27 cellular contexts compared by ENCODE assay signal in the genomic region with DNA sequence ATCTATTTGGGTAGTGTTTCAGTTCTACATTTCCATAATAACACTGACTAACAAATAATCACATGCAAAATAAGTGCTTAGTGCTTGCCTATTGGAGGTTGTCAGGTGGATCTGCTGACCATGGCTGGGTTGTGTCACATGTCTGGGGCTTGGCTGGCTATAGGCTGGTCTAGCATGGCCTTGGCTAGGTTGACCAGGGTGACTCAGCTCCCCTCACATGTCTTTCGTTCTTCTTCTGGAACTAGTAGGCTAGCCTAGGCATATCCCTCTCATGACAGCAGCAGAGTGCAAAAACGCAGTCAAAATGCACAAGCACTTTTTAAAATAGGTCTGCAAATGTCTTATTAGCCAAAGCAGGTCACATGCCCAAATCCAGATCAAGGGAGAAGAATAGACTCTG.
DNase-seq lines count a peak whose midpoint lies in the region; ATAC-seq and TF ChIP-seq lines count a peak whose summit lies in the region.
"Had no signal": no experiment of that assay in that cellular context is flagged by ENCODE, and none has a peak within 500 bp of the region (broad histone marks: within the 10 kb centered on the region; RNA-seq: fewer than 3 reads in every experiment).

No MANE protein-coding gene starts in this region.

- H3K27me3 ChIP-seq in trophoblast cell (ENCODE audit: insufficient read depth, low read length) (no peaks in the 10 kb centered on the region), WERI-Rb-1 (ENCODE audit: insufficient read depth, low read depth, severe bottlenecking) (no peaks in the 10 kb centered on the region)
- H3K27me3 ChIP-seq: gastroesophageal sphincter, upper lobe of left lung had no signal

- H3K18ac ChIP-seq in trophoblast cell (ENCODE audit: low read length), result no peak overlapping the region

- CTCF ChIA-PET in activated CD4-positive, alpha-beta T cell treated with anti-CD3 and anti-CD28 coated beads for 36 hours (lab: Charles Lee), result interaction anchor here (0.8 to 1.0 kb wide), 2 partner anchors 9 to 22 kb away, joined by 3 to 4 read pairs; no protein-coding TSS in a partner anchor

- intact Hi-C loops in activated CD4-positive, alpha-beta T cell treated with anti-CD3 and anti-CD28 coated beads for 36 hours (cut with DNase I, micrococcal nuclease), result no loop called here

- peaks cover 8% of the 10 kb centered on the region for H3K36me3 Mint-ChIP-seq in T-helper 2 cell treated with Interferon-gamma antibody and Interleukin-4, amounts not matched to agents 5 μg/mL and 100 μg/mL, for 36 hours (ENCODE audit: low read depth)
- no peaks in the 10 kb centered on the region for H3K36me3 Mint-ChIP-seq in activated CD4-positive, alpha-beta T cell treated with anti-CD3 and anti-CD28 coated beads for 36 hours (ENCODE audit: low read depth)
- H3K36me3 Mint-ChIP-seq: naive thymus-derived CD8-positive, alpha-beta T cell had no signal

- no peak for ATAC-seq in activated CD4-positive, alpha-beta T cell treated with anti-CD3 and anti-CD28 coated beads for 36 hours
- ATAC-seq: gastroesophageal sphincter; naive thymus-derived CD8-positive, alpha-beta T cell; Panc1 had no signal

- POLR2A ChIA-PET in activated CD4-positive, alpha-beta T cell treated with anti-CD3 and anti-CD28 coated beads for 36 hours (lab: Charles Lee), result no interaction called here

- no peak overlapping the region for H4K12ac ChIP-seq in trophoblast cell (ENCODE audit: low read depth, low read length)

- H2BK12ac ChIP-seq in trophoblast cell (ENCODE audit: low read length), result no peak overlapping the region

- H3K79me2 ChIP-seq in trophoblast cell (ENCODE audit: control insufficient read depth, insufficient read depth, low read length, poor library complexity), result no peaks in the 10 kb centered on the region

- H3K4me3 ChIP-seq in trophoblast cell (ENCODE audit: low read depth, low read length) (no peak overlapping the region), WERI-Rb-1 (ENCODE audit: low read depth, low read length) (no peak overlapping the region)
- H3K4me3 ChIP-seq: gastroesophageal sphincter, upper lobe of left lung had no signal

- no peak for TF ChIP-seq CTCF in WERI-Rb-1 (IDR thresholded peaks at IDR 0.05; ENCODE audit: low read depth, low read length)

- no peak overlapping the region for H2BK120ac ChIP-seq in trophoblast cell (ENCODE audit: insufficient read depth, low read length, poor library complexity)

- H3K14ac ChIP-seq in trophoblast cell (ENCODE audit: low read length), result no peak overlapping the region

- no peak overlapping the region for H3K23ac ChIP-seq in trophoblast cell (ENCODE audit: low read length)

- peak overlapping the region; percentile 26 for H3K27ac Mint-ChIP-seq in T-helper 2 cell treated with Interferon-gamma antibody and Interleukin-4, amounts not matched to agents 5 μg/mL and 100 μg/mL, for 36 hours
- no peak overlapping the region for H3K27ac Mint-ChIP-seq in activated CD4-positive, alpha-beta T cell treated with anti-CD3 and anti-CD28 coated beads for 36 hours
- H3K27ac Mint-ChIP-seq: dendritic cell treated with granulocyte-macrophage colony-stimulating factor and Interleukin-4, amounts not matched to agents 40 ng/mL and 50 ng/mL, for 4 days had no signal

- no peaks in the 10 kb centered on the region for H3K9me3 ChIP-seq in trophoblast cell (ENCODE audit: insufficient read depth, low read depth, low read length)
- no peaks in the 10 kb centered on the region for H3K9me3 ChIP-seq in WERI-Rb-1 (ENCODE audit: severe bottlenecking)
- H3K9me3 ChIP-seq: gastroesophageal sphincter, SK-N-SH, upper lobe of left lung had no signal

- H2BK5ac ChIP-seq in trophoblast cell (ENCODE audit: low read depth, low read length, poor library complexity), result no peak overlapping the region

- H2AK5ac ChIP-seq in trophoblast cell (ENCODE audit: low read length), result no peak overlapping the region

- H3K79me1 ChIP-seq in trophoblast cell (ENCODE audit: low read length), result no peaks in the 10 kb centered on the region

- no peak overlapping the region for H4K91ac ChIP-seq in trophoblast cell (ENCODE audit: low read depth, low read length)

- H4K8ac ChIP-seq in trophoblast cell (ENCODE audit: low read depth, low read length), result no peak overlapping the region

- H2AFZ ChIP-seq in trophoblast cell (ENCODE audit: insufficient read depth, low read length, poor library complexity), result no peak overlapping the region

- H3K9me3 Mint-ChIP-seq in T-helper 2 cell treated with Interferon-gamma antibody and Interleukin-4, amounts not matched to agents 5 μg/mL and 100 μg/mL, for 36 hours, result peaks cover 5% of the 10 kb centered on the region
- no peaks in the 10 kb centered on the region for H3K9me3 Mint-ChIP-seq in activated CD4-positive, alpha-beta T cell treated with anti-CD3 and anti-CD28 coated beads for 36 hours (ENCODE audit: low read depth)
- H3K9me3 Mint-ChIP-seq: dendritic cell treated with granulocyte-macrophage colony-stimulating factor and Interleukin-4, amounts not matched to agents 40 ng/mL and 50 ng/mL, for 4 days had no signal

- H3K9ac ChIP-seq in trophoblast cell (ENCODE audit: low read length), result no peak overlapping the region
- H3K9ac ChIP-seq: KMS-11, SK-N-SH had no signal

- no peaks in the 10 kb centered on the region for H3K4me1 ChIP-seq in trophoblast cell (ENCODE audit: control insufficient read depth in 1 of 2, insufficient read depth in 2 of 2, low read length in 2 of 2)
- H3K4me1 ChIP-seq: gastroesophageal sphincter, upper lobe of left lung had no signal

- H3K36me3 ChIP-seq in trophoblast cell (ENCODE audit: control insufficient read depth in 1 of 2, insufficient read depth in 2 of 2, low read length in 2 of 2) (no peaks in the 10 kb centered on the region), WERI-Rb-1 (no peaks in the 10 kb centered on the region)
- H3K36me3 ChIP-seq: gastroesophageal sphincter, upper lobe of left lung had no signal

- H3K4me1 Mint-ChIP-seq in T-helper 2 cell treated with Interferon-gamma antibody and Interleukin-4, amounts not matched to agents 5 μg/mL and 100 μg/mL, for 36 hours (ENCODE audit: low read depth), result peaks cover 33% of the 10 kb centered on the region
- H3K4me1 Mint-ChIP-seq in activated CD4-positive, alpha-beta T cell treated with anti-CD3 and anti-CD28 coated beads for 36 hours, result peaks cover 22% of the 10 kb centered on the region

- no CpG with 5 or more reads among the region's 2 CpGs for WGBS in trophoblast cell (ENCODE audit: extremely low coverage, insufficient coverage, insufficient read length)

- no peak overlapping the region for H3K4me3 Mint-ChIP-seq in T-helper 2 cell treated with Interferon-gamma antibody and Interleukin-4, amounts not matched to agents 5 μg/mL and 100 μg/mL, for 36 hours
- H3K4me3 Mint-ChIP-seq in activated CD4-positive, alpha-beta T cell treated with anti-CD3 and anti-CD28 coated beads for 36 hours, result no peak overlapping the region
- H3K4me3 Mint-ChIP-seq: dendritic cell treated with granulocyte-macrophage colony-stimulating factor and Interleukin-4, amounts not matched to agents 40 ng/mL and 50 ng/mL, for 4 days had no signal

- H3K4ac ChIP-seq in trophoblast cell (ENCODE audit: low read depth, low read length), result no peak overlapping the region

- no peaks in the 10 kb centered on the region for H3K27me3 Mint-ChIP-seq in T-helper 2 cell treated with Interferon-gamma antibody and Interleukin-4, amounts not matched to agents 5 μg/mL and 100 μg/mL, for 36 hours (ENCODE audit: low read depth)
- no peaks in the 10 kb centered on the region for H3K27me3 Mint-ChIP-seq in activated CD4-positive, alpha-beta T cell treated with anti-CD3 and anti-CD28 coated beads for 36 hours
- H3K27me3 Mint-ChIP-seq: dendritic cell treated with granulocyte-macrophage colony-stimulating factor and Interleukin-4, amounts not matched to agents 40 ng/mL and 50 ng/mL, for 4 days; naive thymus-derived CD8-positive, alpha-beta T cell had no signal

- no peak overlapping the region for H3K4me2 ChIP-seq in trophoblast cell (ENCODE audit: low read length)
- H3K4me2 ChIP-seq: KMS-11, SK-N-SH had no signal

- H3K27ac ChIP-seq in epithelial cell of prostate (peak overlapping the region; percentile 57), trophoblast cell (ENCODE audit: low read depth, low read length) (no peak overlapping the region), WERI-Rb-1 (no peak overlapping the region)
- H3K27ac ChIP-seq: gastroesophageal sphincter, KMS-11, upper lobe of left lung had no signal

- DNase-seq in T-helper 2 cell treated with Interferon-gamma antibody and Interleukin-4, amounts not matched to agents 5 μg/mL and 100 μg/mL, for 36 hours (ENCODE audit: low spot score), result no peak
- DNase-seq in T-helper 2 cell (no peak), HT1080 (ENCODE audit: low read depth) (peak; percentile 61), epithelial cell of prostate (ENCODE audit: low read depth, low spot score) (peak; percentile 46), trophoblast cell (peak; percentile 11 to 19), WERI-Rb-1 (no peak), T1000 (lab: John Stamatoyannopoulos, UW) (no peak)
- no peak for DNase-seq in activated CD4-positive, alpha-beta T cell treated with anti-CD3 and anti-CD28 coated beads for 36 hours
- DNase-seq: 8988T; activated CD4-positive, alpha-beta T cell treated with anti-CD3 and anti-CD28 coated beads for 4 hours; activated effector memory CD4-positive, alpha-beta T cell treated with Interleukin-2 at 50 U/mL for 16 hours; C1 segment of cervical spinal cord; DMS 273 treated with DMSO at 0.1 percent for 48 hours; GF-D8; kidney glomerular epithelial cell; mesenchymal stem cell; naive thymus-derived CD8-positive, alpha-beta T cell; NCI-H1092; NCI-H2029 treated with DMSO at 0.1 percent for 48 hours; NCI-H446 treated with DMSO at 0.1 percent for 48 hours; SK-N-SH; stimulated activated CD4-positive, alpha-beta T cell treated with anti-CD3 and anti-CD28 coated beads, Interleukin-12 subunit alpha, Interleukin-12 subunit beta, amount 100 ng/mL, for 4 hours had no signal

Comparison
In these comparisons a context has a peak if more than half of its experiments do, and no peak if none do; other contexts are left out.
1. DNase-seq: peak in HT1080 (single experiment), epithelial cell of prostate (single experiment) and trophoblast cell (2 of 2); none in T-helper 2 cell treated with Interferon-gamma antibody and Interleukin-4, amounts not matched to agents 5 μg/mL and 100 μg/mL, for 36 hours (single experiment), T-helper 2 cell (0 of 5), activated CD4-positive, alpha-beta T cell treated with anti-CD3 and anti-CD28 coated beads for 36 hours (single experiment), WERI-Rb-1 (single experiment) and T1000 (single experiment).